In genomic region chr14:103186241-103186835, GRCh38 we compare ENCODE assay signal across 24 cellular contexts.
A peak's percentile ranks its signal among the peaks of the same experiment; 100 is the strongest.
DNase-seq lines count a peak whose midpoint lies in the region; ATAC-seq and TF ChIP-seq lines count a peak whose summit lies in the region.
"Had no signal": no experiment of that assay in that cellular context is flagged by ENCODE, and none has a peak within 500 bp of the region (broad histone marks: within the 10 kb centered on the region; RNA-seq: fewer than 3 reads in every experiment).

No MANE protein-coding gene starts in this region.

- no peaks in the 10 kb centered on the region for H3K27me3 ChIP-seq in BE2C
- peaks cover 34% of the 10 kb centered on the region for H3K27me3 ChIP-seq in HUES48 (ENCODE audit: control insufficient read depth, insufficient read depth, low read length)
- H3K27me3 ChIP-seq in esophagus squamous epithelium, result peaks cover 0 to 49% (median 2%) of the 10 kb centered on the region in 4 donors
- H3K27me3 ChIP-seq in neural progenitor cell, result peaks cover 46% of the 10 kb centered on the region
- H3K27me3 ChIP-seq: gastrocnemius medialis had no signal

- H3K36me3 Mint-ChIP-seq in neural progenitor cell, result no peaks in the 10 kb centered on the region
- H3K36me3 Mint-ChIP-seq in natural killer cell, result no peaks in the 10 kb centered on the region
- H3K36me3 Mint-ChIP-seq: activated CD8-positive, alpha-beta memory T cell treated with anti-CD3 and anti-CD28 coated beads, Interleukin-2, amount 10 ng/mL, durations not matched to agents 7 days and 5 days; activated naive CD4-positive, alpha-beta T cell treated with anti-CD3 and anti-CD28 coated beads, Interleukin-2, amount 50 U/mL, for 72 hours; memory B cell; naive thymus-derived CD4-positive, alpha-beta T cell; stimulated activated memory B cell treated with anti-CD40 and anti-IgM and Interleukin-4, amounts not matched to agents 10 μg/mL and 1 μg/mL and 100 μg/mL, for 72 hours had no signal

- no peak for TF ChIP-seq POLR2A in esophagus squamous epithelium (IDR thresholded peaks at IDR 0.05)

- TF ChIP-seq CTCF in BE2C (IDR thresholded peaks at IDR 0.05; ENCODE audit: low read depth, low read length) (no peak), esophagus squamous epithelium (IDR thresholded peaks at IDR 0.05) (no peak), neural progenitor cell (IDR thresholded peaks at IDR 0.05) (no peak), natural killer cell (IDR thresholded peaks at IDR 0.05) (no peak)

- H3K4me3 ChIP-seq in BE2C (ENCODE audit: low read depth, low read length) (no peak overlapping the region), HUES48 (ENCODE audit: low read depth, low read length) (peak overlapping the region; percentile 16; the same call in 1 of the 2 replicates), esophagus squamous epithelium (no peak overlapping the region), neural progenitor cell (no peak overlapping the region)
- H3K4me3 ChIP-seq: ascending aorta, gastrocnemius medialis, SJCRH30, skin epidermis had no signal

- peaks cover 26% of the 10 kb centered on the region for H3K27me3 Mint-ChIP-seq in neural progenitor cell (ENCODE audit: insufficient read depth, low read depth)
- H3K27me3 Mint-ChIP-seq in natural killer cell (ENCODE audit: low read depth in 2 of 2), result peaks cover 40 to 61% of the 10 kb centered on the region in 2 donors

- no peaks in the 10 kb centered on the region; the same call in 1 of the 2 replicates for H3K4me1 ChIP-seq in BE2C
- peaks cover 17% of the 10 kb centered on the region for H3K4me1 ChIP-seq in HUES48 (ENCODE audit: control insufficient read depth, insufficient read depth, low read length)
- H3K4me1 ChIP-seq in esophagus squamous epithelium, result peaks cover 8 to 40% (median 10%) of the 10 kb centered on the region in 3 donors
- H3K4me1 ChIP-seq in neural progenitor cell, result peaks cover 14% of the 10 kb centered on the region

- no peak overlapping the region for H2AFZ ChIP-seq in neural progenitor cell (replicated peaks)

- peaks cover 4% of the 10 kb centered on the region for H4K20me1 ChIP-seq in neural progenitor cell (ENCODE audit: low read depth)

- ATAC-seq in natural killer cell (no peak), GM21737 (IDR thresholded peaks at IDR 0.05; ENCODE audit: unreplicated experiment) (no peak)
- ATAC-seq: activated CD8-positive, alpha-beta memory T cell treated with anti-CD3 and anti-CD28 coated beads, Interleukin-2, amount 10 ng/mL, durations not matched to agents 7 days and 5 days; activated naive CD4-positive, alpha-beta T cell treated with anti-CD3 and anti-CD28 coated beads, Interleukin-2, amount 50 U/mL, for 72 hours; naive thymus-derived CD4-positive, alpha-beta T cell; stimulated activated memory B cell treated with anti-CD40 and anti-IgM and Interleukin-4, amounts not matched to agents 10 μg/mL and 1 μg/mL and 100 μg/mL, for 72 hours had no signal

- WGBS in esophagus squamous epithelium, 2 donors, result 53 to 63% methylated on average over 9 of the region's 9 CpGs

- no peak overlapping the region for H3K4me3 Mint-ChIP-seq in neural progenitor cell
- no peak overlapping the region for H3K4me3 Mint-ChIP-seq in natural killer cell
- H3K4me3 Mint-ChIP-seq: activated CD4-positive, alpha-beta T cell treated with anti-CD3 and anti-CD28 coated beads, Interleukin-2, amount 10 ng/mL, durations not matched to agents 24 days and 14 days; activated CD8-positive, alpha-beta memory T cell treated with anti-CD3 and anti-CD28 coated beads, Interleukin-2, amount 10 ng/mL, durations not matched to agents 7 days and 5 days; memory B cell; stimulated activated memory B cell treated with anti-CD40 and anti-IgM and Interleukin-4, amounts not matched to agents 10 μg/mL and 1 μg/mL and 100 μg/mL, for 72 hours; T-helper 1 cell treated with Interleukin-12 subunit alpha and Interleukin-12 subunit beta and Interleukin-4 antibody, amounts not matched to agents 30 μg/mL and 1 μg/mL, for 36 hours had no signal

- H3K27ac ChIP-seq in HUES48 (ENCODE audit: low read depth, low read length) (no peak overlapping the region), esophagus squamous epithelium (peak overlapping the region in 3 of 4 donors; percentile 49 to 63 (median 62)), neural progenitor cell (no peak overlapping the region)
- H3K27ac ChIP-seq: ascending aorta, KMS-11, SJCRH30 had no signal

- H3K27ac Mint-ChIP-seq in neural progenitor cell, result no peak overlapping the region
- no peak overlapping the region for H3K27ac Mint-ChIP-seq in natural killer cell
- H3K27ac Mint-ChIP-seq: activated CD4-positive, alpha-beta T cell treated with anti-CD3 and anti-CD28 coated beads, Interleukin-2, amount 10 ng/mL, durations not matched to agents 24 days and 14 days; activated CD8-positive, alpha-beta memory T cell treated with anti-CD3 and anti-CD28 coated beads, Interleukin-2, amount 10 ng/mL, durations not matched to agents 7 days and 5 days; activated naive CD4-positive, alpha-beta T cell treated with anti-CD3 and anti-CD28 coated beads, Interleukin-2, amount 50 U/mL, for 72 hours; memory B cell; stimulated activated memory B cell treated with anti-CD40 and anti-IgM and Interleukin-4, amounts not matched to agents 10 μg/mL and 1 μg/mL and 100 μg/mL, for 72 hours; T-helper 1 cell treated with Interleukin-12 subunit alpha and Interleukin-12 subunit beta and Interleukin-4 antibody, amounts not matched to agents 30 μg/mL and 1 μg/mL, for 36 hours had no signal

- DNase-seq in BE2C, result peak; percentile 39
- DNase-seq in esophagus squamous epithelium (lab: John Stamatoyannopoulos, UW), result no peak
- peak; percentile 39 for DNase-seq in neural progenitor cell (ENCODE audit: low spot score)
- no peak for DNase-seq in natural killer cell
- no peak for DNase-seq in iPS-NIHi7 (ENCODE audit: extremely low spot score)
- DNase-seq in NOMO-1 treated with dmso at 0.1 percent for 144 hours (lab: John Stamatoyannopoulos, UW; ENCODE audit: unreplicated experiment), result no peak
- DNase-seq: activated CD4-positive, alpha-beta T cell treated with anti-CD3 and anti-CD28 coated beads, Interleukin-2, amount 10 ng/mL, durations not matched to agents 24 days and 14 days; activated CD8-positive, alpha-beta memory T cell treated with anti-CD3 and anti-CD28 coated beads, Interleukin-2, amount 10 ng/mL, durations not matched to agents 7 days and 5 days; gastrocnemius medialis; GF-D8; naive thymus-derived CD4-positive, alpha-beta T cell; NCI-H1694; NCI-H2171 treated with DMSO at 0.1 percent for 48 hours; stimulated activated CD4-positive, alpha-beta T cell treated with anti-CD3 and anti-CD28 coated beads, Interleukin-2, amount 100 ng/mL, for 24 hours had no signal

- no peaks in the 10 kb centered on the region for H3K79me2 ChIP-seq in neural progenitor cell (ENCODE audit: low read depth)

- H3K36me3 ChIP-seq in BE2C (no peaks in the 10 kb centered on the region), HUES48 (ENCODE audit: control insufficient read depth, insufficient read depth, low read length) (no peaks in the 10 kb centered on the region), esophagus squamous epithelium (no peaks in the 10 kb centered on the region), neural progenitor cell (no peaks in the 10 kb centered on the region)
- H3K36me3 ChIP-seq: ascending aorta, gastrocnemius medialis, SJCRH30 had no signal

- H3K4me2 ChIP-seq in neural progenitor cell, result peak overlapping the region; percentile 47
- H3K4me2 ChIP-seq: KMS-11 had no signal

- no peaks in the 10 kb centered on the region for H3K9me3 ChIP-seq in BE2C
- no peaks in the 10 kb centered on the region for H3K9me3 ChIP-seq in HUES48 (ENCODE audit: control insufficient read depth, insufficient read depth, low read length)
- no peaks in the 10 kb centered on the region for H3K9me3 ChIP-seq in esophagus squamous epithelium
- no peaks in the 10 kb centered on the region for H3K9me3 ChIP-seq in neural progenitor cell (ENCODE audit: low read depth)
- H3K9me3 ChIP-seq: ascending aorta, gastrocnemius medialis, SJCRH30 had no signal

- H3K9ac ChIP-seq in HUES48 (ENCODE audit: low read depth, low read length) (no peak overlapping the region), neural progenitor cell (no peak overlapping the region)
- H3K9ac ChIP-seq: KMS-11 had no signal

- H3K4me1 Mint-ChIP-seq in neural progenitor cell (peaks cover 26% of the 10 kb centered on the region), natural killer cell (peaks cover 5% of the 10 kb centered on the region in 2 donors)
- H3K4me1 Mint-ChIP-seq: activated CD4-positive, alpha-beta T cell treated with anti-CD3 and anti-CD28 coated beads, Interleukin-2, amount 10 ng/mL, durations not matched to agents 24 days and 14 days had no signal

- H3K9me3 Mint-ChIP-seq in neural progenitor cell, result peaks cover 16% of the 10 kb centered on the region
- H3K9me3 Mint-ChIP-seq in natural killer cell, result no peaks in the 10 kb centered on the region
- H3K9me3 Mint-ChIP-seq: activated CD4-positive, alpha-beta T cell treated with anti-CD3 and anti-CD28 coated beads, Interleukin-2, amount 10 ng/mL, durations not matched to agents 24 days and 14 days; activated naive CD4-positive, alpha-beta T cell treated with anti-CD3 and anti-CD28 coated beads, Interleukin-2, amount 50 U/mL, for 72 hours; memory B cell; stimulated activated memory B cell treated with anti-CD40 and anti-IgM and Interleukin-4, amounts not matched to agents 10 μg/mL and 1 μg/mL and 100 μg/mL, for 72 hours; T-helper 1 cell treated with Interleukin-12 subunit alpha and Interleukin-12 subunit beta and Interleukin-4 antibody, amounts not matched to agents 30 μg/mL and 1 μg/mL, for 36 hours had no signal

- intact Hi-C loops in esophagus squamous epithelium (cut with DNase I) (loop anchor here (10.0 kb wide), 2 partner anchors 82 to 108 kb away; no protein-coding TSS in a partner anchor), natural killer cell (cut with micrococcal nuclease) (loop anchor here (5.0 to 10.0 kb wide), 2 partner anchors 109 to 492 kb away; no protein-coding TSS in a partner anchor)

- peaks cover 22% of the 10 kb centered on the region for H3F3A ChIP-seq in neural progenitor cell (ENCODE audit: low read depth)

Comparison
In these comparisons a context has a peak if more than half of its experiments do, and no peak if none do; other contexts are left out.
1. DNase-seq: peak in BE2C (single experiment) and neural progenitor cell (single experiment); none in esophagus squamous epithelium (single experiment), natural killer cell (single experiment), iPS-NIHi7 (single experiment) and NOMO-1 treated with dmso at 0.1 percent for 144 hours (single experiment).
2. H3K27ac ChIP-seq: peak in esophagus squamous epithelium (3 of 4); none in HUES48 (single experiment) and neural progenitor cell (single experiment).